Comparison of ENCODE assay signal across 8 cellular contexts in genomic region chr19:23758187-23759074, GRCh38. TPM values are rescaled to one million over a fixed set of nuclear protein-coding genes. Genes with fewer than 3 reads are reported as not detected.
DNase-seq lines count a peak whose midpoint lies in the region; ATAC-seq and TF ChIP-seq lines count a peak whose summit lies in the region.

TSS of gene ZNF681 (minus strand) at chr19:23758891. CDS start at chr19:23758749, 142 bp downstream.

- DNase-seq in COLO829 (ENCODE audit: low spot score), result peak; percentile 11
- DNase-seq in HS-27A (ENCODE audit: low read depth), result peak; percentile 71
- peak; percentile 89 for DNase-seq in RKO (ENCODE audit: low spot score)
- DNase-seq in activated naive CD4-positive, alpha-beta T cell (lab: John Stamatoyannopoulos, UW), result peak; percentile 34 to 73 (median 63)
- peak; percentile 88 for DNase-seq in globus pallidus (ENCODE audit: low spot score)
- DNase-seq in omental fat pad (ENCODE audit: low spot score), result peak; percentile 70

- TF ChIP-seq CTCF in omental fat pad (IDR thresholded peaks at IDR 0.05), result no peak

- ATAC-seq in GM19452 (IDR thresholded peaks at IDR 0.05; ENCODE audit: unreplicated experiment), result peak; percentile 81
- ATAC-seq in omental fat pad (ENCODE audit: low FRiP score), result peak; percentile 92

- peak within 1 kb of the TSS; percentile 14 for H3K27ac ChIP-seq in temporal lobe (ENCODE audit: low read depth, low read length)

RNA-seq across cellular contexts. Expression of gene ZNF681, which starts in this region (rescaled TPM):
- 1 to 10 TPM in 1 of 4 donors, under 1 TPM in 3; 0.48 to 2.8 (median 0.56) TPM for total RNA-seq in omental fat pad
- total RNA-seq in temporal lobe, result 14.3 TPM

Comparison
In these comparisons a context has a peak if more than half of its experiments do, and no peak if none do; other contexts are left out.
1. Peak in every context shown above with its lines: DNase-seq, ATAC-seq and H3K27ac ChIP-seq.
2. DNase-seq: peak in every context shown above with its lines; median percentile 89 in RKO; 88 in globus pallidus; 71 in HS-27A; 70 in omental fat pad; 63 in activated naive CD4-positive, alpha-beta T cell; 11 in COLO829.